In genomic region chr14:66247662-66248061, GRCh38 we compare ENCODE assay signal across 28 cellular contexts.
"Had no signal": no experiment of that assay in that cellular context is flagged by ENCODE, and none has a peak within 500 bp of the region (broad histone marks: within the 10 kb centered on the region; RNA-seq: fewer than 3 reads in every experiment).

No MANE protein-coding gene starts in this region.

- ATAC-seq: activated CD4-positive, CD25-positive, alpha-beta regulatory T cell treated with anti-CD3 and anti-CD28 coated beads, Interleukin-2, amount 50 U/mL, for 24 hours; activated CD8-positive, alpha-beta T cell treated with anti-CD3 and anti-CD28 coated beads for 36 hours; activated T-cell treated with anti-CD3 and anti-CD28 coated beads, Interleukin-2, amount 50 U/mL, for 4 hours; activated T-helper 17 cell treated with anti-CD3 and anti-CD28 coated beads, Interleukin-2, amount 50 U/mL, for 72 hours; left lung; lower lobe of right lung; right lobe of liver; stimulated activated naive CD8-positive, alpha-beta T cell treated with anti-CD3 and anti-CD28 coated beads, Interleukin-15, Interleukin-2, amounts not matched to agents 100 U/mL and 50 U/mL, for 24 hours had no signal

- H3K27me3 Mint-ChIP-seq: activated CD8-positive, alpha-beta T cell treated with anti-CD3 and anti-CD28 coated beads for 36 hours had no signal

- H3K27ac ChIP-seq: breast epithelium, esophagus squamous epithelium, left lung, lower lobe of right lung, neutrophil, right lobe of liver, skin epidermis, testis, transverse colon, vagina, WERI-Rb-1 had no signal

- DNase-seq: activated CD4-positive, alpha-beta T cell treated with anti-CD3 and anti-CD28 coated beads, Interleukin-2, amount 50 U/mL, for 1 hour; activated CD8-positive, alpha-beta T cell treated with anti-CD3 and anti-CD28 coated beads for 36 hours; activated gamma-delta T cell treated with Interleukin-2 at 50 U/mL for 16 hours; activated naive CD4-positive, alpha-beta T cell treated with anti-CD3 and anti-CD28 coated beads, Interleukin-2, amount 50 U/mL, for 16 hours; activated T-cell treated with anti-CD3 and anti-CD28 coated beads, Interleukin-2, amount 50 U/mL, for 4 hours; amniotic stem cell; central memory CD4-positive, alpha-beta T cell; esophagus squamous epithelium; kidney glomerular epithelial cell; left lung; lower lobe of right lung; mesenchymal stem cell; right lobe of liver; stimulated activated CD4-positive, alpha-beta T cell treated with anti-CD3 and anti-CD28 coated beads, Interleukin-12 subunit alpha, Interleukin-12 subunit beta, amount 100 ng/mL, for 4 hours; stimulated activated CD4-positive, alpha-beta T cell treated with anti-CD3 and anti-CD28 coated beads, Interleukin-4, amount 100 ng/mL, for 1 hour; stimulated activated naive CD8-positive, alpha-beta T cell treated with anti-CD3 and anti-CD28 coated beads, Interleukin-15, Interleukin-2, amounts not matched to agents 100 U/mL and 50 U/mL, for 24 hours; T-helper 1 cell; testis; transverse colon; WERI-Rb-1 had no signal

- H3K9me3 Mint-ChIP-seq: activated CD8-positive, alpha-beta T cell treated with anti-CD3 and anti-CD28 coated beads for 36 hours; activated T-cell treated with anti-CD3 and anti-CD28 coated beads, Interleukin-2, amount 50 U/mL, for 4 hours; T-helper 2 cell treated with Interferon-gamma antibody and Interleukin-4, amounts not matched to agents 5 μg/mL and 100 μg/mL, for 36 hours had no signal

- H3K36me3 ChIP-seq: breast epithelium, esophagus squamous epithelium, left lung, lower lobe of right lung, neutrophil, right lobe of liver, transverse colon, vagina, WERI-Rb-1 had no signal

- H3K27me3 ChIP-seq: breast epithelium, esophagus squamous epithelium, left lung, neutrophil, right lobe of liver, testis, transverse colon, vagina had no signal

- H3K4me3 ChIP-seq: breast epithelium, esophagus squamous epithelium, left lung, lower lobe of right lung, right lobe of liver, skin epidermis, testis, transverse colon, vagina had no signal

- H3K4me1 ChIP-seq: breast epithelium, esophagus squamous epithelium, left lung, lower lobe of right lung, right lobe of liver, testis, transverse colon, vagina had no signal

- H3K9me3 ChIP-seq: breast epithelium, esophagus squamous epithelium, left lung, lower lobe of right lung, neutrophil, right lobe of liver, testis, transverse colon, vagina had no signal

- H3K4me1 Mint-ChIP-seq: activated T-helper 17 cell treated with anti-CD3 and anti-CD28 coated beads, Interleukin-2, amount 50 U/mL, for 72 hours; nephron had no signal

- H3K27ac Mint-ChIP-seq: activated CD8-positive, alpha-beta T cell treated with anti-CD3 and anti-CD28 coated beads for 36 hours; activated T-helper 17 cell treated with anti-CD3 and anti-CD28 coated beads, Interleukin-2, amount 50 U/mL, for 72 hours; nephron; T-helper 2 cell treated with Interferon-gamma antibody and Interleukin-4, amounts not matched to agents 5 μg/mL and 100 μg/mL, for 36 hours had no signal

- H3K4me3 Mint-ChIP-seq: activated CD8-positive, alpha-beta T cell treated with anti-CD3 and anti-CD28 coated beads for 36 hours; activated T-cell treated with anti-CD3 and anti-CD28 coated beads, Interleukin-2, amount 50 U/mL, for 4 hours; activated T-helper 17 cell treated with anti-CD3 and anti-CD28 coated beads, Interleukin-2, amount 50 U/mL, for 72 hours; nephron; T-helper 2 cell treated with Interferon-gamma antibody and Interleukin-4, amounts not matched to agents 5 μg/mL and 100 μg/mL, for 36 hours had no signal
